Comparison of ENCODE assay signal across 24 cellular contexts in the genomic region with DNA sequence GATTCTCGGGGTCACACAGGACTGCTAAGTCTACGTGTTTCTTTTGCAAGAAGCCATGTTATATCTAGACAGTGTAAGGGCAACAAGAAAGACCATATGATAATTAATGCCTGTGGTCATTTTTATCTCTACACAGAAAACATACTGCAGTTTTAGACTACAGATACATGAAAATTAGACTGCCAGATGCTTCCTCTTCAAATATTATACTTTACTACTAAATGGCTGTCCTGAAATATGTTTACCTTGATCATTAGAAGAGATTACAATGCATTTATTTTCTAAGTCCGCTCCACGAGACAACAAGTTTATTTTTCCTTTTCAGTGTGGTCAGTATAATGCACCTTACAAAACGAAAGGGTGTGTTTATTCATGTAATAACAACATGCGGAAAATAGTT.
DNase-seq lines count a peak whose midpoint lies in the region; ATAC-seq and TF ChIP-seq lines count a peak whose summit lies in the region.
"Had no signal": no experiment of that assay in that cellular context is flagged by ENCODE, and none has a peak within 500 bp of the region (broad histone marks: within the 10 kb centered on the region; RNA-seq: fewer than 3 reads in every experiment).

No MANE protein-coding gene starts in this region.

- H3K4me1 Mint-ChIP-seq in endodermal cell (no peaks in the 10 kb centered on the region), endothelial cell (ENCODE audit: unreplicated experiment) (no peaks in the 10 kb centered on the region)
- H3K4me1 Mint-ChIP-seq: CD4-positive, alpha-beta memory T cell; IgD-negative memory B cell had no signal

- WGBS in endodermal cell (ENCODE audit: insufficient coverage in 1 of 2, insufficient read length in 1 of 2), 2 experiments = 94 to 100% methylated on average over 3 to 6 of the region's 6 CpGs

- H3K9me3 Mint-ChIP-seq in endodermal cell = no peaks in the 10 kb centered on the region
- no peaks in the 10 kb centered on the region for H3K9me3 Mint-ChIP-seq in endothelial cell (ENCODE audit: unreplicated experiment)
- H3K9me3 Mint-ChIP-seq: CD4-positive, alpha-beta memory T cell; IgD-negative memory B cell; T-helper 1 cell treated with Interleukin-12 subunit alpha and Interleukin-12 subunit beta and Interleukin-4 antibody, amounts not matched to agents 30 μg/mL and 1 μg/mL, for 36 hours had no signal

- H3K27me3 Mint-ChIP-seq in endodermal cell (ENCODE audit: insufficient read depth) = no peaks in the 10 kb centered on the region
- H3K27me3 Mint-ChIP-seq in endothelial cell (ENCODE audit: unreplicated experiment) = no peaks in the 10 kb centered on the region
- H3K27me3 Mint-ChIP-seq: CD4-positive, alpha-beta memory T cell; IgD-negative memory B cell had no signal

- H3K4me3 Mint-ChIP-seq in endodermal cell (no peak overlapping the region), endothelial cell (ENCODE audit: unreplicated experiment) (no peak overlapping the region)
- H3K4me3 Mint-ChIP-seq: CD4-positive, alpha-beta memory T cell; IgD-negative memory B cell; T-helper 1 cell treated with Interleukin-12 subunit alpha and Interleukin-12 subunit beta and Interleukin-4 antibody, amounts not matched to agents 30 μg/mL and 1 μg/mL, for 36 hours had no signal

- H3K9ac ChIP-seq in endodermal cell (ENCODE audit: extremely low read depth, low read length, poor library complexity, severe bottlenecking) = no peak overlapping the region
- H3K9ac ChIP-seq: BLaER1 treated with 17β-estradiol and CSF1 and Interleukin-3, amounts not matched to agents 10 nM and 100 nM had no signal

- no peak overlapping the region for H3K4me3 ChIP-seq in endodermal cell (ENCODE audit: low read length)
- H3K4me3 ChIP-seq: BLaER1 treated with 17β-estradiol and CSF1 and Interleukin-3, amounts not matched to agents 10 nM and 100 nM; GM12878 had no signal

- H3K27ac ChIP-seq in endodermal cell (ENCODE audit: low read depth, low read length) = peak overlapping the region; percentile 4
- H3K27ac ChIP-seq: BLaER1 treated with 17β-estradiol and CSF1 and Interleukin-3, amounts not matched to agents 10 nM and 100 nM had no signal

- no peaks in the 10 kb centered on the region for H3K27me3 ChIP-seq in endodermal cell (ENCODE audit: control insufficient read depth, insufficient read depth, low read length, poor library complexity, severe bottlenecking)
- H3K27me3 ChIP-seq: BLaER1 treated with 17β-estradiol and CSF1 and Interleukin-3, amounts not matched to agents 10 nM and 100 nM had no signal

- H3K36me3 Mint-ChIP-seq in endodermal cell (ENCODE audit: low read depth) = no peaks in the 10 kb centered on the region
- H3K36me3 Mint-ChIP-seq in endothelial cell (ENCODE audit: low read depth, unreplicated experiment) = no peaks in the 10 kb centered on the region

- no peak overlapping the region for H3K27ac Mint-ChIP-seq in endodermal cell
- no peak overlapping the region for H3K27ac Mint-ChIP-seq in endothelial cell (ENCODE audit: unreplicated experiment)
- H3K27ac Mint-ChIP-seq: CD4-positive, alpha-beta memory T cell; IgD-negative memory B cell; T-helper 1 cell treated with Interleukin-12 subunit alpha and Interleukin-12 subunit beta and Interleukin-4 antibody, amounts not matched to agents 30 μg/mL and 1 μg/mL, for 36 hours had no signal

- no peaks in the 10 kb centered on the region for H3K9me3 ChIP-seq in endodermal cell (ENCODE audit: control insufficient read depth, low read length)
- H3K9me3 ChIP-seq: BLaER1 treated with 17β-estradiol and CSF1 and Interleukin-3, amounts not matched to agents 10 nM and 100 nM had no signal

- DNase-seq in SHP77 treated with DMSO at 0.1 percent for 48 hours (lab: John Stamatoyannopoulos, UW) (peak; percentile 18), SHP77 (lab: John Stamatoyannopoulos, UW) (no peak), NCI-H748 treated with DMSO at 0.1 percent for 48 hours (lab: John Stamatoyannopoulos, UW) (peak; percentile 22), endodermal cell (no peak), endothelial cell (ENCODE audit: low spot score) (no peak), NCI-H2196 treated with DMSO at 0.1 percent for 48 hours (lab: John Stamatoyannopoulos, UW; ENCODE audit: unreplicated experiment) (no peak)
- DNase-seq: CD4-positive, alpha-beta memory T cell; COR-L47; DMS79; EL; GDM1; HCEC 1CT; NCI-H1048; NCI-H187; NCI-H446; NCI-H82; Right ventricle myocardium superior; RPMI8226; SW 1271 had no signal

- H3K36me3 ChIP-seq in endodermal cell (ENCODE audit: control insufficient read depth, insufficient read depth, low read length) = no peaks in the 10 kb centered on the region
- H3K36me3 ChIP-seq: BLaER1 treated with 17β-estradiol and CSF1 and Interleukin-3, amounts not matched to agents 10 nM and 100 nM had no signal

- no peaks in the 10 kb centered on the region for H3K4me1 ChIP-seq in endodermal cell (ENCODE audit: control insufficient read depth, insufficient read depth, low read length)
- H3K4me1 ChIP-seq: BLaER1 treated with 17β-estradiol and CSF1 and Interleukin-3, amounts not matched to agents 10 nM and 100 nM had no signal

- no peak for ATAC-seq in HG03354 (IDR thresholded peaks at IDR 0.05; ENCODE audit: poor library complexity, severe bottlenecking, unreplicated experiment)
- ATAC-seq: GM12878 had no signal

- TF ChIP-seq CTCF in endodermal cell (conservative IDR thresholded peaks at IDR 0.05) (no peak), endothelial cell (IDR thresholded peaks at IDR 0.05; ENCODE audit: unreplicated experiment) (no peak)

Comparison
In these comparisons a context has a peak if more than half of its experiments do, and no peak if none do; other contexts are left out.
1. DNase-seq: peak in SHP77 treated with DMSO at 0.1 percent for 48 hours (single experiment) and NCI-H748 treated with DMSO at 0.1 percent for 48 hours (single experiment); none in SHP77 (0 of 2), endodermal cell (single experiment), endothelial cell (single experiment) and NCI-H2196 treated with DMSO at 0.1 percent for 48 hours (single experiment).